7 cellular contexts compared by ENCODE assay signal in genomic region chrX:67545772-67546495, GRCh38. TPM values are rescaled to one million over a fixed set of nuclear protein-coding genes. Genes with fewer than 3 reads are reported as not detected.
DNase-seq lines count a peak whose midpoint lies in the region; ATAC-seq, FAIRE-seq and TF ChIP-seq lines count a peak whose summit lies in the region.

No MANE protein-coding gene starts in this region.

- DNase-seq in KBM-7 = peak; percentile 70
- DNase-seq in body of pancreas = peak; percentile 11 to 28 (median 16)
- peak; percentile 73 for DNase-seq in kidney
- peak; percentile 60 for DNase-seq in suprapubic skin (ENCODE audit: low spot score in 2 of 2)
- no peak for DNase-seq in NCI-H2196 (lab: John Stamatoyannopoulos, UW; ENCODE audit: unreplicated experiment)
- no peak for DNase-seq in small intestine

- TF ChIP-seq CTCF in body of pancreas (IDR thresholded peaks at IDR 0.05) = no peak
- no peak for TF ChIP-seq CTCF in kidney (IDR thresholded peaks at IDR 0.05; ENCODE audit: borderline replicate concordance, extremely low read depth, insufficient read depth)
- TF ChIP-seq CTCF in suprapubic skin (IDR thresholded peaks at IDR 0.05) = no peak

- in situ Hi-C loops in KBM-7 (cut with MboI; ENCODE audit: low pct_unique_long_range_greater_than_20kb, low sequenced_read_pairs) = no loop called here

- H3K9me3 ChIP-seq in body of pancreas = no peaks in the 10 kb centered on the region
- no peaks in the 10 kb centered on the region for H3K9me3 ChIP-seq in kidney (ENCODE audit: control insufficient read depth in 1 of 2, low read length in 2 of 2)
- no peaks in the 10 kb centered on the region for H3K9me3 ChIP-seq in suprapubic skin
- H3K9me3 ChIP-seq in small intestine (ENCODE audit: control insufficient read depth, low read depth) = no peaks in the 10 kb centered on the region

- H3K27ac ChIP-seq in body of pancreas = no peak overlapping the region
- H3K27ac ChIP-seq in kidney (ENCODE audit: low read depth in 2 of 2, low read length in 2 of 2) = peak overlapping the region in 1 of 2 donors; percentile 51
- H3K27ac ChIP-seq in suprapubic skin = peak overlapping the region; percentile 34
- no peak overlapping the region for H3K27ac ChIP-seq in small intestine (ENCODE audit: low read depth in 1 of 2, low read length in 1 of 2)

- TF ChIP-seq EP300 in suprapubic skin (IDR thresholded peaks at IDR 0.05) = no peak

- H3K9ac ChIP-seq in kidney (ENCODE audit: low read length in 2 of 2) = peak overlapping the region in 1 of 2 donors; percentile 51

- ATAC-seq in body of pancreas = peak; percentile 30
- ATAC-seq in GM18868 (IDR thresholded peaks at IDR 0.05; ENCODE audit: unreplicated experiment) = no peak

- H3K27me3 ChIP-seq in body of pancreas (no peaks in the 10 kb centered on the region), suprapubic skin (peaks cover 3% of the 10 kb centered on the region), small intestine (ENCODE audit: control insufficient read depth in 2 of 2, insufficient read depth in 2 of 2, low read length in 2 of 2) (peaks cover 4 to 11% of the 10 kb centered on the region in 2 donors)

- TF ChIP-seq POLR2A in body of pancreas (IDR thresholded peaks at IDR 0.05) (no peak), suprapubic skin (IDR thresholded peaks at IDR 0.05) (no peak)

- H3K4me1 ChIP-seq in body of pancreas (peaks cover 17% of the 10 kb centered on the region), kidney (ENCODE audit: control insufficient read depth in 1 of 2, insufficient read depth in 1 of 2, low read depth in 1 of 2, low read length in 2 of 2) (no peaks in the 10 kb centered on the region), suprapubic skin (peaks cover 10% of the 10 kb centered on the region), small intestine (ENCODE audit: control insufficient read depth in 2 of 2, insufficient read depth in 1 of 2, low read depth in 1 of 2, low read length in 1 of 2) (no peaks in the 10 kb centered on the region)

- no peaks in the 10 kb centered on the region for H3K36me3 ChIP-seq in body of pancreas (replicated peaks in 1 of 2; ENCODE audit: insufficient read depth in 1 of 2, low read depth in 2 of 2)
- H3K36me3 ChIP-seq in kidney (ENCODE audit: control insufficient read depth in 1 of 2, insufficient read depth in 2 of 2, low read length in 2 of 2) = no peaks in the 10 kb centered on the region
- no peaks in the 10 kb centered on the region for H3K36me3 ChIP-seq in suprapubic skin
- H3K36me3 ChIP-seq in small intestine (ENCODE audit: control insufficient read depth in 2 of 2, insufficient read depth in 2 of 2, low read length in 2 of 2) = no peaks in the 10 kb centered on the region

- FAIRE-seq in kidney (lab: Jason Lieb, UNC) = no peak
- FAIRE-seq in small intestine (lab: Jason Lieb, UNC) = no peak

- WGBS in body of pancreas, 2 donors = 0 to 4% methylated on average over 2 to 21 of the region's 46 CpGs
- 45% methylated on average over 6 of the region's 46 CpGs for WGBS in suprapubic skin
- 2 to 47% (median 16%) methylated on average over 24 to 46 of the region's 46 CpGs for WGBS in small intestine, 3 donors

- intact Hi-C loops in body of pancreas (cut with DNase I) = no loop called here
- intact Hi-C loops in kidney (cut with DNase I) = no loop called here

- H3K4me3 ChIP-seq in body of pancreas = peak overlapping the region in 1 of 2 donors; percentile 8
- peak overlapping the region; percentile 67 to 71 for H3K4me3 ChIP-seq in kidney (ENCODE audit: low read length in 2 of 2)
- H3K4me3 ChIP-seq in suprapubic skin = peak overlapping the region; percentile 57
- peak overlapping the region in 1 of 2 donors; percentile 11 for H3K4me3 ChIP-seq in small intestine (ENCODE audit: low read depth in 1 of 2, low read length in 2 of 2)

RNA-seq across cellular contexts. Expression of gene AR, which starts 2.1 kb away (rescaled TPM):
- 1 to 10 TPM; 2.9 to 8.2 TPM for total RNA-seq in body of pancreas
- 13.6 TPM for total RNA-seq in kidney
- 1.6 TPM for polyA plus RNA-seq in kidney (ENCODE audit: insufficient read depth, low read depth, low replicate concordance)
- 10 to 100 TPM in 2 of 4 donors, 1 to 10 TPM in 2; 6.4 to 13.0 (median 10.2) TPM for total RNA-seq in suprapubic skin
- polyA plus RNA-seq in small intestine = under 1 TPM in 1 of 3 donors, not detected in 2; 0.66 TPM

Comparison
In these comparisons a context has a peak if more than half of its experiments do, and no peak if none do; other contexts are left out.
1. DNase-seq: peak in KBM-7 (single experiment), body of pancreas (4 of 4), kidney (single experiment) and suprapubic skin (2 of 2); none in NCI-H2196 (single experiment) and small intestine (single experiment).